8 cellular contexts compared by ENCODE assay signal in genomic region chr14:44846232-44846824, GRCh38.
DNase-seq lines count a peak whose midpoint lies in the region; ATAC-seq and TF ChIP-seq lines count a peak whose summit lies in the region.

No MANE protein-coding gene starts in this region.

- H3K9me3 Mint-ChIP-seq in progenitor cell of endocrine pancreas (ENCODE audit: low read depth): no peaks in the 10 kb centered on the region

- H3K4me1 Mint-ChIP-seq in progenitor cell of endocrine pancreas (ENCODE audit: low read depth): peaks cover 5% of the 10 kb centered on the region

- H3K4me3 Mint-ChIP-seq in progenitor cell of endocrine pancreas (ENCODE audit: low read depth): no peak overlapping the region

- H3K36me3 Mint-ChIP-seq in progenitor cell of endocrine pancreas (ENCODE audit: insufficient read depth): no peaks in the 10 kb centered on the region

- peak; percentile 89 for TF ChIP-seq CTCF in progenitor cell of endocrine pancreas (IDR thresholded peaks at IDR 0.05; ENCODE audit: unreplicated experiment)

- no peak overlapping the region for H3K27ac Mint-ChIP-seq in progenitor cell of endocrine pancreas

- DNase-seq in SKM-1 treated with dmso at 0.1 percent for 144 hours (lab: John Stamatoyannopoulos, UW; ENCODE audit: unreplicated experiment) (peak; percentile 1), SKM-1 (lab: John Stamatoyannopoulos, UW; ENCODE audit: unreplicated experiment) (no peak), LoVo (ENCODE audit: low spot score) (peak; percentile 47), RPMI8226 (peak; percentile 25), fibroblast of peridontal ligament (ENCODE audit: extremely low read depth) (peak; percentile 73), progenitor cell of endocrine pancreas (ENCODE audit: low spot score, unreplicated experiment) (no peak)
- DNase-seq in stimulated activated CD4-positive, alpha-beta T cell treated with anti-CD3 and anti-CD28 coated beads, Interleukin-2, amount 100 ng/mL, for 24 hours: no peak

- peak; percentile 86 for ATAC-seq in GM21576 (IDR thresholded peaks at IDR 0.05; ENCODE audit: unreplicated experiment)

- H3K27me3 Mint-ChIP-seq in progenitor cell of endocrine pancreas: no peaks in the 10 kb centered on the region

Comparison
In these comparisons a context has a peak if more than half of its experiments do, and no peak if none do; other contexts are left out.
1. DNase-seq: peak in SKM-1 treated with dmso at 0.1 percent for 144 hours (single experiment), LoVo (single experiment), RPMI8226 (single experiment) and fibroblast of peridontal ligament (single experiment); none in SKM-1 (single experiment), progenitor cell of endocrine pancreas (single experiment) and stimulated activated CD4-positive, alpha-beta T cell treated with anti-CD3 and anti-CD28 coated beads, Interleukin-2, amount 100 ng/mL, for 24 hours (0 of 2).